In the genomic region with DNA sequence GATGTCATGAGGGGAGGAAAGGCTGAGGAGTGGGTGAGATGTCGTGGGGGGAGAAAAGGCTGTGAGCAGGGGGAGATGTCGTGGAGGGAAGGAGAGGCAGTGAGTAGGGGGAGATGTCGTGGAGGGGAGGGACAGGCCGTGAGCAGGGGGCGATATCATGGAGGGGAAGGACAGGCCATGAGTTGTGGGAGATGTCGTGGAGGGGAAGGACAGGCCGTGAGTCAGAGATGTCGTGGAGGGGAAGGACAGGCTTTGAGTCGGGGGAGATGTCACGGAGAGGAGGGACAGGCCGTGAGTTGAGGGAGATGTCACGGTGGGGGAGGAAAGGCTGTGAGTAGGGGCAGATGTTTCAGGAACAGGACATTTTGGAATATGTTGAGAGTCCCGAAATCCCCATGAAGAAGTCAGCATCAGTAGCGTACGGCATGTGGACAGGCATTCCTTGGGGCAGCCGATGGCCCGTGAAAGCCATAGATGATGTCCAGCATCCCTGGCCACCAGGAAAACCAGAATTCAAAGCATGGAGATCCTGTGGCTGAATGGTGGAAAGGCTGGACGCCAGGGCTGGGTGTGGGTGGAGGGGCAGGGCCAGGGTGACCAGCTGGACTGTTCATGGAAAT, we compare ENCODE assay signal across 1 cellular context.
TF ChIP-seq lines count a peak whose summit lies in the region.

No MANE protein-coding gene starts in this region.

TF ChIP-seq in HepG2, 621 proteins besides CTCF, POLR2A, EP300 and RAD21 (continued from another document):
- TF ChIP-seq, protein P1, sequence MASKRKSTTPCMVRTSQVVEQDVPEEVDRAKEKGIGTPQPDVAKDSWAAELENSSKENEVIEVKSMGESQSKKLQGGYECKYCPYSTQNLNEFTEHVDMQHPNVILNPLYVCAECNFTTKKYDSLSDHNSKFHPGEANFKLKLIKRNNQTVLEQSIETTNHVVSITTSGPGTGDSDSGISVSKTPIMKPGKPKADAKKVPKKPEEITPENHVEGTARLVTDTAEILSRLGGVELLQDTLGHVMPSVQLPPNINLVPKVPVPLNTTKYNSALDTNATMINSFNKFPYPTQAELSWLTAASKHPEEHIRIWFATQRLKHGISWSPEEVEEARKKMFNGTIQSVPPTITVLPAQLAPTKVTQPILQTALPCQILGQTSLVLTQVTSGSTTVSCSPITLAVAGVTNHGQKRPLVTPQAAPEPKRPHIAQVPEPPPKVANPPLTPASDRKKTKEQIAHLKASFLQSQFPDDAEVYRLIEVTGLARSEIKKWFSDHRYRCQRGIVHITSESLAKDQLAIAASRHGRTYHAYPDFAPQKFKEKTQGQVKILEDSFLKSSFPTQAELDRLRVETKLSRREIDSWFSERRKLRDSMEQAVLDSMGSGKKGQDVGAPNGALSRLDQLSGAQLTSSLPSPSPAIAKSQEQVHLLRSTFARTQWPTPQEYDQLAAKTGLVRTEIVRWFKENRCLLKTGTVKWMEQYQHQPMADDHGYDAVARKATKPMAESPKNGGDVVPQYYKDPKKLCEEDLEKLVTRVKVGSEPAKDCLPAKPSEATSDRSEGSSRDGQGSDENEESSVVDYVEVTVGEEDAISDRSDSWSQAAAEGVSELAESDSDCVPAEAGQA (IDR thresholded peaks at IDR 0.05; ENCODE audit: low read depth): no peak
- TF ChIP-seq, protein P1 (CRISPR knock-in tag; IDR thresholded peaks at IDR 0.05; ENCODE audit: borderline replicate concordance): no peak
- TF ChIP-seq ZNF747 (CRISPR knock-in tag; IDR thresholded peaks at IDR 0.05; ENCODE audit: borderline replicate concordance) (no peak), ZSCAN31 (CRISPR knock-in tag; IDR thresholded peaks at IDR 0.05; ENCODE audit: low read depth) (no peak)
- TF ChIP-seq, protein P2, sequence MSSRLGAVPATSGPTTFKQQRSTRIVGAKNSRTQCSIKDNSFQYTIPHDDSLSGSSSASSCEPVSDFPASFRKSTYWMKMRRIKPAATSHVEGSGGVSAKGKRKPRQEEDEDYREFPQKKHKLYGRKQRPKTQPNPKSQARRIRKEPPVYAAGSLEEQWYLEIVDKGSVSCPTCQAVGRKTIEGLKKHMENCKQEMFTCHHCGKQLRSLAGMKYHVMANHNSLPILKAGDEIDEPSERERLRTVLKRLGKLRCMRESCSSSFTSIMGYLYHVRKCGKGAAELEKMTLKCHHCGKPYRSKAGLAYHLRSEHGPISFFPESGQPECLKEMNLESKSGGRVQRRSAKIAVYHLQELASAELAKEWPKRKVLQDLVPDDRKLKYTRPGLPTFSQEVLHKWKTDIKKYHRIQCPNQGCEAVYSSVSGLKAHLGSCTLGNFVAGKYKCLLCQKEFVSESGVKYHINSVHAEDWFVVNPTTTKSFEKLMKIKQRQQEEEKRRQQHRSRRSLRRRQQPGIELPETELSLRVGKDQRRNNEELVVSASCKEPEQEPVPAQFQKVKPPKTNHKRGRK (CRISPR knock-in tag; IDR thresholded peaks at IDR 0.05): no peak
- TF ChIP-seq, protein P3, sequence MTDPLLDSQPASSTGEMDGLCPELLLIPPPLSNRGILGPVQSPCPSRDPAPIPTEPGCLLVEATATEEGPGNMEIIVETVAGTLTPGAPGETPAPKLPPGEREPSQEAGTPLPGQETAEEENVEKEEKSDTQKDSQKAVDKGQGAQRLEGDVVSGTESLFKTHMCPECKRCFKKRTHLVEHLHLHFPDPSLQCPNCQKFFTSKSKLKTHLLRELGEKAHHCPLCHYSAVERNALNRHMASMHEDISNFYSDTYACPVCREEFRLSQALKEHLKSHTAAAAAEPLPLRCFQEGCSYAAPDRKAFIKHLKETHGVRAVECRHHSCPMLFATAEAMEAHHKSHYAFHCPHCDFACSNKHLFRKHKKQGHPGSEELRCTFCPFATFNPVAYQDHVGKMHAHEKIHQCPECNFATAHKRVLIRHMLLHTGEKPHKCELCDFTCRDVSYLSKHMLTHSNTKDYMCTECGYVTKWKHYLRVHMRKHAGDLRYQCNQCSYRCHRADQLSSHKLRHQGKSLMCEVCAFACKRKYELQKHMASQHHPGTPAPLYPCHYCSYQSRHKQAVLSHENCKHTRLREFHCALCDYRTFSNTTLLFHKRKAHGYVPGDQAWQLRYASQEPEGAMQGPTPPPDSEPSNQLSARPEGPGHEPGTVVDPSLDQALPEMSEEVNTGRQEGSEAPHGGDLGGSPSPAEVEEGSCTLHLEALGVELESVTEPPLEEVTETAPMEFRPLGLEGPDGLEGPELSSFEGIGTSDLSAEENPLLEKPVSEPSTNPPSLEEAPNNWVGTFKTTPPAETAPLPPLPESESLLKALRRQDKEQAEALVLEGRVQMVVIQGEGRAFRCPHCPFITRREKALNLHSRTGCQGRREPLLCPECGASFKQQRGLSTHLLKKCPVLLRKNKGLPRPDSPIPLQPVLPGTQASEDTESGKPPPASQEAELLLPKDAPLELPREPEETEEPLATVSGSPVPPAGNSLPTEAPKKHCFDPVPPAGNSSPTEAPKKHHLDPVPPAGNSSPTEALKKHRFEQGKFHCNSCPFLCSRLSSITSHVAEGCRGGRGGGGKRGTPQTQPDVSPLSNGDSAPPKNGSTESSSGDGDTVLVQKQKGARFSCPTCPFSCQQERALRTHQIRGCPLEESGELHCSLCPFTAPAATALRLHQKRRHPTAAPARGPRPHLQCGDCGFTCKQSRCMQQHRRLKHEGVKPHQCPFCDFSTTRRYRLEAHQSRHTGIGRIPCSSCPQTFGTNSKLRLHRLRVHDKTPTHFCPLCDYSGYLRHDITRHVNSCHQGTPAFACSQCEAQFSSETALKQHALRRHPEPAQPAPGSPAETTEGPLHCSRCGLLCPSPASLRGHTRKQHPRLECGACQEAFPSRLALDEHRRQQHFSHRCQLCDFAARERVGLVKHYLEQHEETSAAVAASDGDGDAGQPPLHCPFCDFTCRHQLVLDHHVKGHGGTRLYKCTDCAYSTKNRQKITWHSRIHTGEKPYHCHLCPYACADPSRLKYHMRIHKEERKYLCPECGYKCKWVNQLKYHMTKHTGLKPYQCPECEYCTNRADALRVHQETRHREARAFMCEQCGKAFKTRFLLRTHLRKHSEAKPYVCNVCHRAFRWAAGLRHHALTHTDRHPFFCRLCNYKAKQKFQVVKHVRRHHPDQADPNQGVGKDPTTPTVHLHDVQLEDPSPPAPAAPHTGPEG (CRISPR knock-in tag; IDR thresholded peaks at IDR 0.05): no peak
